ENCODE assay signal across 9 cellular contexts in the genomic region with DNA sequence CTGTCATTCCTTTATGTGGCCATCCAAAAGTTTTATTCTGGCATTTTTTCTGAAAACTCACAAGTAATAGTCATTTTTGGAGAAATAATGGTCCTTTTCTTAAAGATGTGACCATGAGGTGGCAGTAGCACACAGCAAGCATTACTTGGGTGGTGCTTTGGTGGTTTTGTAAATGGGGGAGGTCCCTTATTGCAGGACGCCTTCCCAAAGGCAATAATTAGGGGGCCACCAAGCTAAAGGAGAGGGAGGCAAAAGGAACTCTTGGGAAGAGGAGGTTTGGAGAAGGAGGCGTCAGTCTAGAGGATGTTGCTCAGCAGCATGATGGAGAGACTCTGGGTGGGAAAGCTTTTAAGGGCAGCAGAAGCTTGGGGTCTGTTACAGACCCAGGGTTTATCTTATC.
DNase-seq lines count a peak whose midpoint lies in the region; ATAC-seq and TF ChIP-seq lines count a peak whose summit lies in the region.
"Had no signal": no experiment of that assay in that cellular context is flagged by ENCODE, and none has a peak within 500 bp of the region (broad histone marks: within the 10 kb centered on the region; RNA-seq: fewer than 3 reads in every experiment).

No MANE protein-coding gene starts in this region.

- H3K4me1 ChIP-seq in parathyroid adenoma, result no peaks in the 10 kb centered on the region
- H3K4me1 ChIP-seq: SJSA1 had no signal

- H3K4me3 Mint-ChIP-seq in chondrocyte (ENCODE audit: unreplicated experiment), result no peak overlapping the region

- no peaks in the 10 kb centered on the region for H3K9me3 ChIP-seq in parathyroid adenoma (ENCODE audit: control insufficient read depth, low read length)
- H3K9me3 ChIP-seq: SJSA1 had no signal

- no peak overlapping the region for H2AFZ ChIP-seq in parathyroid adenoma

- H3K9ac ChIP-seq in parathyroid adenoma, result no peak overlapping the region

- H3K27ac ChIP-seq in parathyroid adenoma, result no peak overlapping the region
- H3K27ac ChIP-seq: SJSA1 had no signal

- H3K27me3 Mint-ChIP-seq in chondrocyte (ENCODE audit: low read depth), result no peaks in the 10 kb centered on the region

- no peak overlapping the region for H3K4me3 ChIP-seq in parathyroid adenoma (ENCODE audit: low read depth, low read length)
- H3K4me3 ChIP-seq: SJSA1 had no signal

- peak in 2 of 3 experiments; percentile 4 to 15 for DNase-seq in NCI-H1417 (lab: John Stamatoyannopoulos, UW)
- no peak for DNase-seq in NCI-H1417 treated with DMSO at 0.1 percent for 48 hours (lab: John Stamatoyannopoulos, UW)
- DNase-seq in NAMALWA (ENCODE audit: low spot score), result peak; percentile 49
- DNase-seq in chondrocyte (ENCODE audit: low spot score), result no peak
- DNase-seq in NCI-H187 (lab: John Stamatoyannopoulos, UW), result no peak

- H3K79me2 ChIP-seq in parathyroid adenoma, result no peaks in the 10 kb centered on the region

- no peaks in the 10 kb centered on the region for H3K36me3 Mint-ChIP-seq in chondrocyte (ENCODE audit: low read depth)

- H3K36me3 ChIP-seq in parathyroid adenoma (ENCODE audit: control insufficient read depth, insufficient read depth, low read length), result no peaks in the 10 kb centered on the region
- H3K36me3 ChIP-seq: SJSA1 had no signal

- TF ChIP-seq CTCF in chondrocyte (IDR thresholded peaks at IDR 0.05) (peak; percentile 80), parathyroid adenoma (IDR thresholded peaks at IDR 0.05) (peak; percentile 10)

- no peak for ATAC-seq in GM18502 (IDR thresholded peaks at IDR 0.05; ENCODE audit: poor library complexity, unreplicated experiment)
- no peak for ATAC-seq in GM18858 (IDR thresholded peaks at IDR 0.05; ENCODE audit: unreplicated experiment)

- no peaks in the 10 kb centered on the region for H3K9me3 Mint-ChIP-seq in chondrocyte (ENCODE audit: low read depth)

- H3K4me1 Mint-ChIP-seq in chondrocyte (ENCODE audit: low read depth), result no peaks in the 10 kb centered on the region

- H3K4me2 ChIP-seq in parathyroid adenoma (ENCODE audit: low read length), result no peak overlapping the region

- H3K27me3 ChIP-seq in parathyroid adenoma (ENCODE audit: control insufficient read depth, insufficient read depth, low read length), result no peaks in the 10 kb centered on the region
- H3K27me3 ChIP-seq: SJSA1 had no signal

- no peak overlapping the region for H3K27ac Mint-ChIP-seq in chondrocyte (ENCODE audit: unreplicated experiment)

Comparison
In these comparisons a context has a peak if more than half of its experiments do, and no peak if none do; other contexts are left out.
1. DNase-seq: peak in NCI-H1417 (2 of 3) and NAMALWA (single experiment); none in NCI-H1417 treated with DMSO at 0.1 percent for 48 hours (single experiment), chondrocyte (single experiment) and NCI-H187 (0 of 2).